ENCODE assay signal across 22 cellular contexts in genomic region chr12:120358412-120359158, GRCh38. TPM values are rescaled to one million over a fixed set of nuclear protein-coding genes. Genes with fewer than 3 reads are reported as not detected.
A peak's percentile ranks its signal among the peaks of the same experiment; 100 is the strongest.
DNase-seq lines count a peak whose midpoint lies in the region; ATAC-seq and TF ChIP-seq lines count a peak whose summit lies in the region.
"Had no signal": no experiment of that assay in that cellular context is flagged by ENCODE, and none has a peak within 500 bp of the region (broad histone marks: within the 10 kb centered on the region; RNA-seq: fewer than 3 reads in every experiment).

No MANE protein-coding gene starts in this region.

- TF ChIP-seq EP300 in sigmoid colon (IDR thresholded peaks at IDR 0.05), result no peak

- DNase-seq in BE2C (no peak), RPMI8226 (peak; percentile 53), islet precursor cell (peak; percentile 99), sigmoid colon (no peak), NCI-H524 treated with DMSO at 0.1 percent for 48 hours (lab: John Stamatoyannopoulos, UW) (no peak), T-helper 2 cell (no peak)
- DNase-seq: ACHN; GM23248; lower lobe of right lung; naive B cell; NCI-H446; small intestine; stimulated activated CD4-positive, alpha-beta T cell treated with anti-CD3 and anti-CD28 coated beads, Interleukin-4, amount 100 ng/mL, for 1 hour had no signal

- TF ChIP-seq CTCF in BE2C (IDR thresholded peaks at IDR 0.05; ENCODE audit: low read depth, low read length), result peak; percentile 24; the same call in 1 of the 2 replicates
- TF ChIP-seq CTCF in sigmoid colon (IDR thresholded peaks at IDR 0.05), result no peak

- H3K9me3 ChIP-seq in BE2C (no peaks in the 10 kb centered on the region), HUES48 (ENCODE audit: control insufficient read depth, insufficient read depth, low read length) (no peaks in the 10 kb centered on the region), sigmoid colon (no peaks in the 10 kb centered on the region)
- H3K9me3 ChIP-seq: lower lobe of right lung had no signal

- no peak overlapping the region for H3K4me3 ChIP-seq in BE2C (ENCODE audit: low read depth, low read length)
- H3K4me3 ChIP-seq in HUES48 (ENCODE audit: low read depth, low read length), result no peak overlapping the region
- H3K4me3 ChIP-seq in sigmoid colon, result no peak overlapping the region
- H3K4me3 ChIP-seq: GM23248, lower lobe of right lung, PC-9 had no signal

- H3K27me3 ChIP-seq in BE2C (no peaks in the 10 kb centered on the region), HUES48 (ENCODE audit: control insufficient read depth, insufficient read depth, low read length) (no peaks in the 10 kb centered on the region), sigmoid colon (peaks cover 0 to 13% (median 0%) of the 10 kb centered on the region in 3 donors)

- H3K36me3 ChIP-seq in BE2C, result no peaks in the 10 kb centered on the region
- peaks cover 64% of the 10 kb centered on the region for H3K36me3 ChIP-seq in HUES48 (ENCODE audit: control insufficient read depth, insufficient read depth, low read length)
- no peaks in the 10 kb centered on the region for H3K36me3 ChIP-seq in sigmoid colon
- H3K36me3 ChIP-seq: lower lobe of right lung had no signal

- intact Hi-C loops in sigmoid colon (cut with DNase I), result no loop called here

- no peak overlapping the region for H3K9ac ChIP-seq in HUES48 (ENCODE audit: low read depth, low read length)
- H3K9ac ChIP-seq: GM23248 had no signal

- 64 to 66% methylated on average over 19 of the region's 19 CpGs for WGBS in sigmoid colon, 2 donors

- ATAC-seq in HG02852 (IDR thresholded peaks at IDR 0.05; ENCODE audit: unreplicated experiment), result no peak
- ATAC-seq: activated CD4-positive, CD25-positive, alpha-beta regulatory T cell treated with anti-CD3 and anti-CD28 coated beads, Interleukin-2, amount 50 U/mL, for 24 hours; lower lobe of right lung had no signal

- peak overlapping the region; percentile 43 for H3K27ac ChIP-seq in HUES48 (ENCODE audit: low read depth, low read length)
- H3K27ac ChIP-seq in sigmoid colon, result no peak overlapping the region
- H3K27ac ChIP-seq: epithelial cell of prostate, GM23248, lower lobe of right lung, PC-9 had no signal

- TF ChIP-seq POLR2A in sigmoid colon (IDR thresholded peaks at IDR 0.05), result no peak

- peaks cover 19% of the 10 kb centered on the region for H3K4me1 ChIP-seq in BE2C
- H3K4me1 ChIP-seq in HUES48 (ENCODE audit: control insufficient read depth, insufficient read depth, low read length), result peaks cover 32% of the 10 kb centered on the region
- peaks cover 0 to 16% (median 13%) of the 10 kb centered on the region in 4 donors for H3K4me1 ChIP-seq in sigmoid colon

RNA-seq across cellular contexts. Expression of gene MSI1, which starts 10.4 kb away (rescaled TPM):
- polyA plus RNA-seq in BE2C (2012; ENCODE audit: insufficient read depth, insufficient read length, low read depth), result 8.4 TPM
- total RNA-seq in sigmoid colon, result under 1 TPM in 1 of 4 donors, not detected in 3; 0.66 TPM
- polyA plus RNA-seq in sigmoid colon, result 1 to 10 TPM in 2 of 3 donors, under 1 TPM in 1; 0.60 to 1.2 (median 1.2) TPM
- total RNA-seq: GM23248; T-helper 2 cell treated with Interferon-gamma antibody and Interleukin-4, amounts not matched to agents 100 ng/mL and 5 ng/mL, for 36 hours had no signal
- polyA plus RNA-seq: CD14-positive monocyte, GM23248 had no signal

RNA-seq across cellular contexts. Expression of gene PLA2G1B, which starts 31.0 kb away (rescaled TPM):
- not detected for polyA plus RNA-seq in BE2C (2012; ENCODE audit: insufficient read depth, insufficient read length, low read depth)
- not detected for total RNA-seq in sigmoid colon
- 1 to 10 TPM in 1 of 3 donors, not detected in 2; 7.8 TPM for polyA plus RNA-seq in sigmoid colon
- total RNA-seq: frontal cortex; GM23248; PC-9; SK-MEL-5; T-helper 2 cell treated with Interferon-gamma antibody and Interleukin-4, amounts not matched to agents 100 ng/mL and 5 ng/mL, for 36 hours had no signal
- polyA plus RNA-seq: CD14-positive monocyte, GM23248 had no signal

RNA-seq across cellular contexts. Expression of gene SIRT4, which starts 56.5 kb away (rescaled TPM):
- polyA plus RNA-seq in BE2C (2012; ENCODE audit: insufficient read depth, insufficient read length, low read depth), result 10.1 TPM
- 1 to 10 TPM; 2.8 to 3.6 (median 3.2) TPM for total RNA-seq in sigmoid colon
- polyA plus RNA-seq in sigmoid colon, result 1 to 10 TPM in 1 of 3 donors, under 1 TPM in 2; 0.69 to 1.2 (median 0.92) TPM
- total RNA-seq: GM23248 had no signal

Comparison
In these comparisons a context has a peak if more than half of its experiments do, and no peak if none do; other contexts are left out.
1. DNase-seq: peak in RPMI8226 (single experiment) and islet precursor cell (single experiment); none in BE2C (single experiment), sigmoid colon (single experiment), NCI-H524 treated with DMSO at 0.1 percent for 48 hours (single experiment) and T-helper 2 cell (0 of 5).